ENCODE assay signal across 1 cellular context in the genomic region with DNA sequence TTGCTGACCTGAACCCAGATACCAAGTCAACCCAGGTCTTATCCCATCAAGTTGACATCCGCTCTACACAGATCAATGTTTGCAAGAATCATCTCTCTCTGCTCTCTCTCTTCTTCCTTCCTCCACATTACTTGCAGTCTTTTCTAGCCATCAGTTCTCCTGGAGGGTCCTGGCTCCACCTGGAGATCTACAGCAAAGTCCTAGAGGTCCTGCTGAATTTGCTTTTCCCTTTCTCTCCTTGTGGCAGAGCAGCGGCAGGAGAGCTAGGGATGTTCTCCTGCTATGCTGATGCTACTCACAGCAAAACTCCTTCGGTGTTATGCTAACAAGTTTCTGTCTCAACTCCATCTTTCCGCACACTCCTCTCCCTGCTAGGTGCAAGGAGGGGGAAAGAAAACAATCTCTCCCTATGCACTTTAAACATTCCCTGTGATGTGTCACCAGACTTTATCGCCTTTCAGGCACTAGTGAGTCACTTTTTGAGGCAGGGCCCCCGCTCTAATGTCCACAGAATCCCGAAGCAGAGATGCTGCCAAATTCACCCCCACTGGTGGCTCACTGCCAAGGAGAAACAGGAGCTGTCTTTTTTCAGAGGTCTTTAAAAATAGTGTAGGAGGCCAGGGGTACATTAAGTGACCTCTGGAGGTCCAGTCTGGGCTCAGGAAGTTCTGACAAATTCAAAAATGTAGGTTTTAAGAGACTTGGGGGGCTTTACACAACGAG.
TF ChIP-seq lines count a peak whose summit lies in the region.

No MANE protein-coding gene starts in this region.

TF ChIP-seq in HepG2, 621 proteins besides CTCF, POLR2A, EP300 and RAD21 (continued from another document and continues in another):
- TF ChIP-seq, protein P1, sequence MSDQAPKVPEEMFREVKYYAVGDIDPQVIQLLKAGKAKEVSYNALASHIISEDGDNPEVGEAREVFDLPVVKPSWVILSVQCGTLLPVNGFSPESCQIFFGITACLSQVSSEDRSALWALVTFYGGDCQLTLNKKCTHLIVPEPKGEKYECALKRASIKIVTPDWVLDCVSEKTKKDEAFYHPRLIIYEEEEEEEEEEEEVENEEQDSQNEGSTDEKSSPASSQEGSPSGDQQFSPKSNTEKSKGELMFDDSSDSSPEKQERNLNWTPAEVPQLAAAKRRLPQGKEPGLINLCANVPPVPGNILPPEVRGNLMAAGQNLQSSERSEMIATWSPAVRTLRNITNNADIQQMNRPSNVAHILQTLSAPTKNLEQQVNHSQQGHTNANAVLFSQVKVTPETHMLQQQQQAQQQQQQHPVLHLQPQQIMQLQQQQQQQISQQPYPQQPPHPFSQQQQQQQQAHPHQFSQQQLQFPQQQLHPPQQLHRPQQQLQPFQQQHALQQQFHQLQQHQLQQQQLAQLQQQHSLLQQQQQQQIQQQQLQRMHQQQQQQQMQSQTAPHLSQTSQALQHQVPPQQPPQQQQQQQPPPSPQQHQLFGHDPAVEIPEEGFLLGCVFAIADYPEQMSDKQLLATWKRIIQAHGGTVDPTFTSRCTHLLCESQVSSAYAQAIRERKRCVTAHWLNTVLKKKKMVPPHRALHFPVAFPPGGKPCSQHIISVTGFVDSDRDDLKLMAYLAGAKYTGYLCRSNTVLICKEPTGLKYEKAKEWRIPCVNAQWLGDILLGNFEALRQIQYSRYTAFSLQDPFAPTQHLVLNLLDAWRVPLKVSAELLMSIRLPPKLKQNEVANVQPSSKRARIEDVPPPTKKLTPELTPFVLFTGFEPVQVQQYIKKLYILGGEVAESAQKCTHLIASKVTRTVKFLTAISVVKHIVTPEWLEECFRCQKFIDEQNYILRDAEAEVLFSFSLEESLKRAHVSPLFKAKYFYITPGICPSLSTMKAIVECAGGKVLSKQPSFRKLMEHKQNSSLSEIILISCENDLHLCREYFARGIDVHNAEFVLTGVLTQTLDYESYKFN (CRISPR knock-in tag; conservative IDR thresholded peaks at IDR 0.05), result peak; percentile 76
- TF ChIP-seq HDAC1 (CRISPR knock-in tag; IDR thresholded peaks at IDR 0.05), result peak; percentile 68; the same call in 1 of the 2 replicates
- TF ChIP-seq ZNF615 (CRISPR knock-in tag; IDR thresholded peaks at IDR 0.05; ENCODE audit: borderline replicate concordance), result 0 out of 2 replicates have a peak, but pooled peaks have one; percentile 25
- TF ChIP-seq KDM2A (CRISPR knock-in tag; IDR thresholded peaks at IDR 0.05; ENCODE audit: borderline replicate concordance, low read depth), result no peak; the same call in 1 of the 2 replicates
- TF ChIP-seq TEF (CRISPR knock-in tag; IDR thresholded peaks at IDR 0.05), result no peak
- peak; percentile 82 for TF ChIP-seq NCOA2 (CRISPR knock-in tag; IDR thresholded peaks at IDR 0.05)
- no peak for TF ChIP-seq ZNF782 (CRISPR knock-in tag; IDR thresholded peaks at IDR 0.05; ENCODE audit: borderline replicate concordance)
- TF ChIP-seq, protein P2, sequence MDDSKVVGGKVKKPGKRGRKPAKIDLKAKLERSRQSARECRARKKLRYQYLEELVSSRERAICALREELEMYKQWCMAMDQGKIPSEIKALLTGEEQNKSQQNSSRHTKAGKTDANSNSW (CRISPR knock-in tag; IDR thresholded peaks at IDR 0.05; ENCODE audit: borderline replicate concordance), result no peak
- TF ChIP-seq NFATC3 (CRISPR knock-in tag; IDR thresholded peaks at IDR 0.05), result no peak
- TF ChIP-seq MYNN (CRISPR knock-in tag; IDR thresholded peaks at IDR 0.05; ENCODE audit: low read depth), result no peak
- TF ChIP-seq ZNF639 (CRISPR knock-in tag; conservative IDR thresholded peaks at IDR 0.05), result no peak
- TF ChIP-seq, protein P3, sequence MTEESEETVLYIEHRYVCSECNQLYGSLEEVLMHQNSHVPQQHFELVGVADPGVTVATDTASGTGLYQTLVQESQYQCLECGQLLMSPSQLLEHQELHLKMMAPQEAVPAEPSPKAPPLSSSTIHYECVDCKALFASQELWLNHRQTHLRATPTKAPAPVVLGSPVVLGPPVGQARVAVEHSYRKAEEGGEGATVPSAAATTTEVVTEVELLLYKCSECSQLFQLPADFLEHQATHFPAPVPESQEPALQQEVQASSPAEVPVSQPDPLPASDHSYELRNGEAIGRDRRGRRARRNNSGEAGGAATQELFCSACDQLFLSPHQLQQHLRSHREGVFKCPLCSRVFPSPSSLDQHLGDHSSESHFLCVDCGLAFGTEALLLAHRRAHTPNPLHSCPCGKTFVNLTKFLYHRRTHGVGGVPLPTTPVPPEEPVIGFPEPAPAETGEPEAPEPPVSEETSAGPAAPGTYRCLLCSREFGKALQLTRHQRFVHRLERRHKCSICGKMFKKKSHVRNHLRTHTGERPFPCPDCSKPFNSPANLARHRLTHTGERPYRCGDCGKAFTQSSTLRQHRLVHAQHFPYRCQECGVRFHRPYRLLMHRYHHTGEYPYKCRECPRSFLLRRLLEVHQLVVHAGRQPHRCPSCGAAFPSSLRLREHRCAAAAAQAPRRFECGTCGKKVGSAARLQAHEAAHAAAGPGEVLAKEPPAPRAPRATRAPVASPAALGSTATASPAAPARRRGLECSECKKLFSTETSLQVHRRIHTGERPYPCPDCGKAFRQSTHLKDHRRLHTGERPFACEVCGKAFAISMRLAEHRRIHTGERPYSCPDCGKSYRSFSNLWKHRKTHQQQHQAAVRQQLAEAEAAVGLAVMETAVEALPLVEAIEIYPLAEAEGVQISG (CRISPR knock-in tag; IDR thresholded peaks at IDR 0.05), result 0 out of 2 replicates have a peak, but pooled peaks have one; percentile 28
- no peak for TF ChIP-seq BORCS8-MEF2B (CRISPR knock-in tag; IDR thresholded peaks at IDR 0.05)
- TF ChIP-seq ZNF292 (CRISPR knock-in tag; IDR thresholded peaks at IDR 0.05; ENCODE audit: borderline replicate concordance, low read depth), result no peak; the same call in 1 of the 2 replicates
- no peak; the same call in 1 of the 2 replicates for TF ChIP-seq KDM5A (IDR thresholded peaks at IDR 0.05; ENCODE audit: borderline replicate concordance, low read length)
- no peak for TF ChIP-seq NBN (conservative IDR thresholded peaks at IDR 0.05)
- TF ChIP-seq ZNF432 (CRISPR knock-in tag; IDR thresholded peaks at IDR 0.05; ENCODE audit: borderline replicate concordance), result no peak
- no peak for TF ChIP-seq ZNF761 (CRISPR knock-in tag; conservative IDR thresholded peaks at IDR 0.05)
- TF ChIP-seq FOXA3 (CRISPR knock-in tag; IDR thresholded peaks at IDR 0.05), result peak; percentile 83
- TF ChIP-seq ZNF670 (CRISPR knock-in tag; IDR thresholded peaks at IDR 0.05; ENCODE audit: borderline replicate concordance), result no peak; the same call in 1 of the 2 replicates
- no peak for TF ChIP-seq TERF1 (CRISPR knock-in tag; IDR thresholded peaks at IDR 0.05)
- peak; percentile 33; the same call in 1 of the 2 replicates for TF ChIP-seq HIVEP1 (CRISPR knock-in tag; IDR thresholded peaks at IDR 0.05)
- no peak for TF ChIP-seq RBM22 (optimal IDR thresholded peaks at IDR 0.05; ENCODE audit: low read length)
- TF ChIP-seq SSRP1 (CRISPR knock-in tag; IDR thresholded peaks at IDR 0.05), result no peak; the same call in 1 of the 2 replicates
- no peak for TF ChIP-seq MAFF (IDR thresholded peaks at IDR 0.05; ENCODE audit: low read depth, low read length)
- no peak for TF ChIP-seq FOXP1 (IDR thresholded peaks at IDR 0.05)
- peak; percentile 81 for TF ChIP-seq FOXP1 (CRISPR knock-in tag; IDR thresholded peaks at IDR 0.05)
- TF ChIP-seq ZNF280D (CRISPR knock-in tag; IDR thresholded peaks at IDR 0.05), result no peak
- TF ChIP-seq ZNF333 (CRISPR knock-in tag; IDR thresholded peaks at IDR 0.05; ENCODE audit: borderline replicate concordance), result no peak
- peak; percentile 68; the same call in 1 of the 2 replicates for TF ChIP-seq LCORL (IDR thresholded peaks at IDR 0.05)
- TF ChIP-seq LCORL (CRISPR knock-in tag; IDR thresholded peaks at IDR 0.05), result peak; percentile 96
- TF ChIP-seq DR1 (CRISPR knock-in tag; IDR thresholded peaks at IDR 0.05), result no peak
- TF ChIP-seq ARHGAP35 (CRISPR knock-in tag; IDR thresholded peaks at IDR 0.05; ENCODE audit: borderline replicate concordance), result no peak
- TF ChIP-seq AGO2 (optimal IDR thresholded peaks at IDR 0.05; ENCODE audit: low read depth, low read length), result no peak
- TF ChIP-seq, protein P4, sequence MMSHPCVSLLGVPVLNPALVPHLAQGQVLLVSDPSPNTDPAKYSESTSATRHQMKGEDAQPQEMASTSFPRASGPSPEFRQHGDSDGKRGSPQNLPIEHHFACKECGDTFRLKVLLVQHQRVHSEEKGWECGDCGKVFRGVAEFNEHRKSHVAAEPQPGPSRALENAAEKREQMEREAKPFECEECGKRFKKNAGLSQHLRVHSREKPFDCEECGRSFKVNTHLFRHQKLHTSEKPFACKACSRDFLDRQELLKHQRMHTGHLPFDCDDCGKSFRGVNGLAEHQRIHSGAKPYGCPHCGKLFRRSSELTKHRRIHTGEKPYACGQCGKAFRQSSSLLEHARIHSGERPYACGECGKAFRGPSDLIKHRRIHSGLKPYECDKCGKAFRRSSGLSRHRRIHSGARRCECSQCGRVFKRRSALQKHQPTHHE (CRISPR knock-in tag; IDR thresholded peaks at IDR 0.05; ENCODE audit: borderline replicate concordance), result no peak
- TF ChIP-seq WIZ (CRISPR knock-in tag; IDR thresholded peaks at IDR 0.05), result no peak
- TF ChIP-seq, protein P5, sequence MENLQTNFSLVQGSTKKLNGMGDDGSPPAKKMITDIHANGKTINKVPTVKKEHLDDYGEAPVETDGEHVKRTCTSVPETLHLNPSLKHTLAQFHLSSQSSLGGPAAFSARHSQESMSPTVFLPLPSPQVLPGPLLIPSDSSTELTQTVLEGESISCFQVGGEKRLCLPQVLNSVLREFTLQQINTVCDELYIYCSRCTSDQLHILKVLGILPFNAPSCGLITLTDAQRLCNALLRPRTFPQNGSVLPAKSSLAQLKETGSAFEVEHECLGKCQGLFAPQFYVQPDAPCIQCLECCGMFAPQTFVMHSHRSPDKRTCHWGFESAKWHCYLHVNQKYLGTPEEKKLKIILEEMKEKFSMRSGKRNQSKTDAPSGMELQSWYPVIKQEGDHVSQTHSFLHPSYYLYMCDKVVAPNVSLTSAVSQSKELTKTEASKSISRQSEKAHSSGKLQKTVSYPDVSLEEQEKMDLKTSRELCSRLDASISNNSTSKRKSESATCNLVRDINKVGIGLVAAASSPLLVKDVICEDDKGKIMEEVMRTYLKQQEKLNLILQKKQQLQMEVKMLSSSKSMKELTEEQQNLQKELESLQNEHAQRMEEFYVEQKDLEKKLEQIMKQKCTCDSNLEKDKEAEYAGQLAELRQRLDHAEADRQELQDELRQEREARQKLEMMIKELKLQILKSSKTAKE (CRISPR knock-in tag; IDR thresholded peaks at IDR 0.05; ENCODE audit: borderline replicate concordance), result no peak
- TF ChIP-seq ZNF530 (CRISPR knock-in tag; IDR thresholded peaks at IDR 0.05; ENCODE audit: low read depth), result no peak
- TF ChIP-seq ZNF362 (CRISPR knock-in tag; IDR thresholded peaks at IDR 0.05; ENCODE audit: borderline replicate concordance), result no peak
- no peak for TF ChIP-seq ZNF430 (CRISPR knock-in tag; IDR thresholded peaks at IDR 0.05)
- TF ChIP-seq NFE2L2 (IDR thresholded peaks at IDR 0.05; ENCODE audit: low read length), result no peak
- no peak for TF ChIP-seq ZNF326 (CRISPR knock-in tag; IDR thresholded peaks at IDR 0.05; ENCODE audit: borderline replicate concordance)
- no peak for TF ChIP-seq ZNF44 (CRISPR knock-in tag; IDR thresholded peaks at IDR 0.05)
- TF ChIP-seq TRIM24 (CRISPR knock-in tag; IDR thresholded peaks at IDR 0.05), result no peak
- TF ChIP-seq ZNF562 (CRISPR knock-in tag; IDR thresholded peaks at IDR 0.05; ENCODE audit: borderline replicate concordance), result no peak
